Comparison of ENCODE assay signal across 4 cellular contexts in the genomic region with DNA sequence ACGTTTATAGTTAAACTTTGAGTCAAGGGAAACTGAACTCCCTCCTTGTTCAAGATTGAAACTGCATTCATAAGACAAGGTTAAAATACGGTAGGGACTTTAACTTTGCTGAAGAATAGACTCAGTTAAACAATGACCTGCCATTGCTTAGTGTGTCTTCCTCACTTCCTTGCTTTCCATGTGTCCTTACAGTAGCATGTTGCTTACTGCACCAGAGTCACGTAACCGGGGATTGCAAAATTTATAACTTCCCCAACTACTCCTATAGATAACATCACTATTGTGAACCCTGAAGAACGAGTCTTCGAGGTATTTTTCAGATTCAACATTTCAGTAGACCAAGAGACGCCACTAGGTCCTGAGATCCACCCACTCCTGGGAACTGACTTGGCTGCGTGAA. TPM values are rescaled to one million over a fixed set of nuclear protein-coding genes. Genes with fewer than 3 reads are reported as not detected.
"Had no signal": no experiment of that assay in that cellular context is flagged by ENCODE, and none has a peak within 500 bp of the region (broad histone marks: within the 10 kb centered on the region; RNA-seq: fewer than 3 reads in every experiment).

No MANE protein-coding gene starts in this region.

RNA-seq across cellular contexts. Expression of a gene that starts 22.1 kb away (rescaled TPM):
- total RNA-seq: mammary epithelial cell, osteocyte, smooth muscle cell had no signal
- polyA plus RNA-seq: mammary epithelial cell had no signal

RNA-seq across cellular contexts. Expression of a gene that starts 47.4 kb away (rescaled TPM):
- total RNA-seq: osteocyte had no signal

RNA-seq across cellular contexts. Expression of a gene that starts 59.3 kb away (rescaled TPM):
- total RNA-seq: kidney epithelial cell, mammary epithelial cell, osteocyte, smooth muscle cell had no signal
- polyA plus RNA-seq: mammary epithelial cell had no signal
